In the genomic region with DNA sequence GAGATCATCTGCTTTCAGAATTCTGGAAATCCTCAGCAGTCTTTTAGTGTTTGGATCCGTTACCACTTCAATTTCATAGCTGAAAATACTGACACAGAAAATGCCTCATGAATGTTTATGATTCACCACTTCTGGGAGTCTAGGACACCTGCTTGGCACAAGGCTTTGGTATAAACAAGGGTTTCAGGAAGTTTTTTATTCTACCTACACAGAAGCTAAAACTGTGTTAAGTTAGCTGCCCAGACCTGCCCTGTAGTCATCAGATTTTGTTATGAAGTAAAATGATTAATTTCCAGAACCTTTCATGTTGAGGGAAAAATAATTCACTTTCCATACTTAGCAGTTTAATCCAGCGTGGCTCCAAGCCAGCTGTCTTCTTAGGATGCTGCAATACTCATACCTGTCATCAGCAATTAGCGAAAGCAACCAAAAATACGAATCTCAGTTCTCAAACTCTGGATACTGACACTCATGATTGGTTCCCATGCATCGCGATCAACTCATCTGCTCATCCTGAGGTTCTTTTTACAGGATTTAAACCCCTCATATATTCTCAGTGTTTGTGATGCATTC, we compare ENCODE assay signal across 28 cellular contexts.
"Had no signal": no experiment of that assay in that cellular context is flagged by ENCODE, and none has a peak within 500 bp of the region (broad histone marks: within the 10 kb centered on the region; RNA-seq: fewer than 3 reads in every experiment).

No MANE protein-coding gene starts in this region.

- H3K36me3 ChIP-seq: ascending aorta, cardiac muscle cell, MG63, Peyer's patch, SJCRH30 had no signal

- H3K27ac ChIP-seq: ascending aorta, body of pancreas, cardiac muscle cell, KMS-11, Peyer's patch, RWPE1, SJCRH30 had no signal

- H3K4me3 ChIP-seq: ascending aorta, body of pancreas, cardiac muscle cell, MG63, Peyer's patch, SJCRH30 had no signal

- DNase-seq: activated CD4-positive, alpha-beta T cell treated with anti-CD3 and anti-CD28 coated beads for 48 hours; activated CD4-positive, alpha-beta T cell treated with anti-CD3 and anti-CD28 coated beads, Interleukin-2, amount 50 U/mL, for 4 hours; activated CD4-positive, CD25-positive, alpha-beta regulatory T cell treated with anti-CD3 and anti-CD28 coated beads, Interleukin-2, amount 50 U/mL, for 72 hours; activated CD8-positive, alpha-beta memory T cell treated with anti-CD3 and anti-CD28 coated beads, Interleukin-2, amount 50 U/mL, for 48 hours; activated CD8-positive, alpha-beta T cell treated with anti-CD3 and anti-CD28 coated beads, Interleukin-2, amount 10 ng/mL, durations not matched to agents 7 days and 5 days; activated effector memory CD4-positive, alpha-beta T cell treated with Interleukin-2 at 50 U/mL for 16 hours; activated naive CD4-positive, alpha-beta T cell; activated T-cell treated with anti-CD3 and anti-CD28 coated beads, Interleukin-2, amount 50 U/mL, for 1 hour; body of pancreas; cerebellar nuclear complex; MG63; MV-4-11; NCI-H1092 treated with DMSO at 0.1 percent for 48 hours; NCI-H1436 treated with DMSO at 0.1 percent for 48 hours; NCI-H187 treated with DMSO at 0.1 percent for 48 hours; NCI-H345; NCI-H510A; NCI-H69; NK-92 treated with Interleukin-12 subunit alpha and Interleukin-12 subunit beta, amount 100 ng/mL, for 24 hours; Peyer's patch; Right ventricle myocardium superior; SJCRH30; T-helper 17 cell; T-helper 9 cell had no signal

- H3K9ac ChIP-seq: KMS-11 had no signal

- H3K9me3 ChIP-seq: ascending aorta, MG63, Peyer's patch, SJCRH30 had no signal
